In the genomic region with DNA sequence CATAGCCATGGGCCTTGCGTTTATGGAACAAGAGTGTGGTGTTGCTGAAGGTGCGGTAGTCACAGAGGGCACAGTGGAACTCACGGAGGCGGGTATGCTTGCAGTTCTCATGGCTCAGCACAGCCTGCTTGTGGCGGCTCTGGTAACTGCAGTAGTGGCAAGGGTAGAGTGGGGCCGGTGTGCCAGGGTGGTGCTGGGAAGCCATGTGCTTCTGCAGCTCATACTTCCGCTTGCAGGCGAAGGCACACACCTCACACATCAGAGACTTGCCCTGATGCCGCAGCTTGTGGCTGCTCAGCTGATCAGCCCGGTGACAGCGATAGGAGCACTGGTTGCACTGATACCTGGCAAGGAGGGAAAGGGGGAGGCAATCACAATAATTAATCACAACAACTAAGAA, we compare ENCODE assay signal across 1 cellular context.
TF ChIP-seq lines count a peak whose summit lies in the region.

No MANE protein-coding gene starts in this region.

TF ChIP-seq in GM23338, 12 proteins besides CTCF, POLR2A, EP300 and RAD21:
- TF ChIP-seq ZNF114 (CRISPR knock-in tag; IDR thresholded peaks at IDR 0.05) (no peak), JUNB (IDR thresholded peaks at IDR 0.05; ENCODE audit: unreplicated experiment) (no peak), ZNF331 (CRISPR knock-in tag; IDR thresholded peaks at IDR 0.05; ENCODE audit: low read depth) (no peak), NANOG (IDR thresholded peaks at IDR 0.05; ENCODE audit: borderline replicate concordance) (no peak), EZH2phosphoT487 (IDR thresholded peaks at IDR 0.05; ENCODE audit: unreplicated experiment) (no peak), STAT1 (IDR thresholded peaks at IDR 0.05; ENCODE audit: unreplicated experiment) (no peak), CREB1 (CRISPR knock-in tag; IDR thresholded peaks at IDR 0.05; ENCODE audit: low read depth) (no peak), POLR2AphosphoS5 (IDR thresholded peaks at IDR 0.05; ENCODE audit: low read depth) (no peak)
- TF ChIP-seq, protein P1, sequence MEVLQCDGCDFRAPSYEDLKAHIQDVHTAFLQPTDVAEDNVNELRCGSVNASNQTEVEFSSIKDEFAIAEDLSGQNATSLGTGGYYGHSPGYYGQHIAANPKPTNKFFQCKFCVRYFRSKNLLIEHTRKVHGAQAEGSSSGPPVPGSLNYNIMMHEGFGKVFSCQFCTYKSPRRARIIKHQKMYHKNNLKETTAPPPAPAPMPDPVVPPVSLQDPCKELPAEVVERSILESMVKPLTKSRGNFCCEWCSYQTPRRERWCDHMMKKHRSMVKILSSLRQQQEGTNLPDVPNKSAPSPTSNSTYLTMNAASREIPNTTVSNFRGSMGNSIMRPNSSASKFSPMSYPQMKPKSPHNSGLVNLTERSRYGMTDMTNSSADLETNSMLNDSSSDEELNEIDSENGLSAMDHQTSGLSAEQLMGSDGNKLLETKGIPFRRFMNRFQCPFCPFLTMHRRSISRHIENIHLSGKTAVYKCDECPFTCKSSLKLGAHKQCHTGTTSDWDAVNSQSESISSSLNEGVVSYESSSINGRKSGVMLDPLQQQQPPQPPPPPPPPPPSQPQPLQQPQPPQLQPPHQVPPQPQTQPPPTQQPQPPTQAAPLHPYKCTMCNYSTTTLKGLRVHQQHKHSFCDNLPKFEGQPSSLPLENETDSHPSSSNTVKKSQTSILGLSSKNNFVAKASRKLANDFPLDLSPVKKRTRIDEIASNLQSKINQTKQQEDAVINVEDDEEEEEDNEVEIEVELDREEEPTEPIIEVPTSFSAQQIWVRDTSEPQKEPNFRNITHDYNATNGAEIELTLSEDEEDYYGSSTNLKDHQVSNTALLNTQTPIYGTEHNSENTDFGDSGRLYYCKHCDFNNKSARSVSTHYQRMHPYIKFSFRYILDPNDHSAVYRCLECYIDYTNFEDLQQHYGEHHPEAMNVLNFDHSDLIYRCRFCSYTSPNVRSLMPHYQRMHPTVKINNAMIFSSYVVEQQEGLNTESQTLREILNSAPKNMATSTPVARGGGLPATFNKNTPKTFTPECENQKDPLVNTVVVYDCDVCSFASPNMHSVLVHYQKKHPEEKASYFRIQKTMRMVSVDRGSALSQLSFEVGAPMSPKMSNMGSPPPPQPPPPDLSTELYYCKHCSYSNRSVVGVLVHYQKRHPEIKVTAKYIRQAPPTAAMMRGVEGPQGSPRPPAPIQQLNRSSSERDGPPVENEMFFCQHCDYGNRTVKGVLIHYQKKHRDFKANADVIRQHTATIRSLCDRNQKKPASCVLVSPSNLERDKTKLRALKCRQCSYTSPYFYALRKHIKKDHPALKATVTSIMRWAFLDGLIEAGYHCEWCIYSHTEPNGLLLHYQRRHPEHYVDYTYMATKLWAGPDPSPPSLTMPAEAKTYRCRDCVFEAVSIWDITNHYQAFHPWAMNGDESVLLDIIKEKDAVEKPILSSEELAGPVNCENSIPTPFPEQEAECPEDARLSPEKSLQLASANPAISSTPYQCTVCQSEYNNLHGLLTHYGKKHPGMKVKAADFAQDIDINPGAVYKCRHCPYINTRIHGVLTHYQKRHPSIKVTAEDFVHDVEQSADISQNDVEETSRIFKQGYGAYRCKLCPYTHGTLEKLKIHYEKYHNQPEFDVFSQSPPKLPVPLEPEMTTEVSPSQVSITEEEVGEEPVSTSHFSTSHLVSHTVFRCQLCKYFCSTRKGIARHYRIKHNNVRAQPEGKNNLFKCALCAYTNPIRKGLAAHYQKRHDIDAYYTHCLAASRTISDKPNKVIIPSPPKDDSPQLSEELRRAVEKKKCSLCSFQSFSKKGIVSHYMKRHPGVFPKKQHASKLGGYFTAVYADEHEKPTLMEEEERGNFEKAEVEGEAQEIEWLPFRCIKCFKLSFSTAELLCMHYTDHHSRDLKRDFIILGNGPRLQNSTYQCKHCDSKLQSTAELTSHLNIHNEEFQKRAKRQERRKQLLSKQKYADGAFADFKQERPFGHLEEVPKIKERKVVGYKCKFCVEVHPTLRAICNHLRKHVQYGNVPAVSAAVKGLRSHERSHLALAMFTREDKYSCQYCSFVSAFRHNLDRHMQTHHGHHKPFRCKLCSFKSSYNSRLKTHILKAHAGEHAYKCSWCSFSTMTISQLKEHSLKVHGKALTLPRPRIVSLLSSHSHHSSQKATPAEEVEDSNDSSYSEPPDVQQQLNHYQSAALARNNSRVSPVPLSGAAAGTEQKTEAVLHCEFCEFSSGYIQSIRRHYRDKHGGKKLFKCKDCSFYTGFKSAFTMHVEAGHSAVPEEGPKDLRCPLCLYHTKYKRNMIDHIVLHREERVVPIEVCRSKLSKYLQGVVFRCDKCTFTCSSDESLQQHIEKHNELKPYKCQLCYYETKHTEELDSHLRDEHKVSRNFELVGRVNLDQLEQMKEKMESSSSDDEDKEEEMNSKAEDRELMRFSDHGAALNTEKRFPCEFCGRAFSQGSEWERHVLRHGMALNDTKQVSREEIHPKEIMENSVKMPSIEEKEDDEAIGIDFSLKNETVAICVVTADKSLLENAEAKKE (CRISPR knock-in tag; IDR thresholded peaks at IDR 0.05), result no peak
- TF ChIP-seq, protein P2, sequence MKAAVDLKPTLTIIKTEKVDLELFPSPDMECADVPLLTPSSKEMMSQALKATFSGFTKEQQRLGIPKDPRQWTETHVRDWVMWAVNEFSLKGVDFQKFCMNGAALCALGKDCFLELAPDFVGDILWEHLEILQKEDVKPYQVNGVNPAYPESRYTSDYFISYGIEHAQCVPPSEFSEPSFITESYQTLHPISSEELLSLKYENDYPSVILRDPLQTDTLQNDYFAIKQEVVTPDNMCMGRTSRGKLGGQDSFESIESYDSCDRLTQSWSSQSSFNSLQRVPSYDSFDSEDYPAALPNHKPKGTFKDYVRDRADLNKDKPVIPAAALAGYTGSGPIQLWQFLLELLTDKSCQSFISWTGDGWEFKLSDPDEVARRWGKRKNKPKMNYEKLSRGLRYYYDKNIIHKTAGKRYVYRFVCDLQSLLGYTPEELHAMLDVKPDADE (IDR thresholded peaks at IDR 0.05), result no peak
- TF ChIP-seq, protein P3, sequence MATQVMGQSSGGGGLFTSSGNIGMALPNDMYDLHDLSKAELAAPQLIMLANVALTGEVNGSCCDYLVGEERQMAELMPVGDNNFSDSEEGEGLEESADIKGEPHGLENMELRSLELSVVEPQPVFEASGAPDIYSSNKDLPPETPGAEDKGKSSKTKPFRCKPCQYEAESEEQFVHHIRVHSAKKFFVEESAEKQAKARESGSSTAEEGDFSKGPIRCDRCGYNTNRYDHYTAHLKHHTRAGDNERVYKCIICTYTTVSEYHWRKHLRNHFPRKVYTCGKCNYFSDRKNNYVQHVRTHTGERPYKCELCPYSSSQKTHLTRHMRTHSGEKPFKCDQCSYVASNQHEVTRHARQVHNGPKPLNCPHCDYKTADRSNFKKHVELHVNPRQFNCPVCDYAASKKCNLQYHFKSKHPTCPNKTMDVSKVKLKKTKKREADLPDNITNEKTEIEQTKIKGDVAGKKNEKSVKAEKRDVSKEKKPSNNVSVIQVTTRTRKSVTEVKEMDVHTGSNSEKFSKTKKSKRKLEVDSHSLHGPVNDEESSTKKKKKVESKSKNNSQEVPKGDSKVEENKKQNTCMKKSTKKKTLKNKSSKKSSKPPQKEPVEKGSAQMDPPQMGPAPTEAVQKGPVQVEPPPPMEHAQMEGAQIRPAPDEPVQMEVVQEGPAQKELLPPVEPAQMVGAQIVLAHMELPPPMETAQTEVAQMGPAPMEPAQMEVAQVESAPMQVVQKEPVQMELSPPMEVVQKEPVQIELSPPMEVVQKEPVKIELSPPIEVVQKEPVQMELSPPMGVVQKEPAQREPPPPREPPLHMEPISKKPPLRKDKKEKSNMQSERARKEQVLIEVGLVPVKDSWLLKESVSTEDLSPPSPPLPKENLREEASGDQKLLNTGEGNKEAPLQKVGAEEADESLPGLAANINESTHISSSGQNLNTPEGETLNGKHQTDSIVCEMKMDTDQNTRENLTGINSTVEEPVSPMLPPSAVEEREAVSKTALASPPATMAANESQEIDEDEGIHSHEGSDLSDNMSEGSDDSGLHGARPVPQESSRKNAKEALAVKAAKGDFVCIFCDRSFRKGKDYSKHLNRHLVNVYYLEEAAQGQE (IDR thresholded peaks at IDR 0.05; ENCODE audit: unreplicated experiment), result no peak
